In the genomic region with DNA sequence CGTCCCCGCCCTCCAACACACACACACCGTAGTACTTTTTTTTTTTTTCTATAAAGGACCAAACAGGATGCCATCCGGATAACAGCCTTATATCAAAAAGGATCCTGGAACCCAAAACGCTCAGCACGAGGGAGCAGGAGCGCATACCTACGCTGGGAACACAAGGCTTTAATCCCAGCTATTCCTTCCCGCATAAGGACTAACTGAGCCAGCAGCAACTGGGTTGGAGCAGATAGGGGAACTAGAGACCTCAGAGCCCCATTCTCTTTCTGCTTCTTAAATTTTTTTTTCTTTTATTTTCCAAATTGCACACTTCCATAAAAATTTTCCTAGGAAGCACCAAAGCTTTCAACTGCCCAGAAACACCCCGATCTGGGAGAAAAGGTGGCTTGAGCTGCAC, we compare ENCODE assay signal across 8 cellular contexts. TPM values are rescaled to one million over a fixed set of nuclear protein-coding genes. Genes with fewer than 3 reads are reported as not detected.
DNase-seq lines count a peak whose midpoint lies in the region; ATAC-seq and TF ChIP-seq lines count a peak whose summit lies in the region.

No MANE protein-coding gene starts in this region.

- H3K4me3 ChIP-seq in iPS-18a (ENCODE audit: low read length) (peak overlapping the region; percentile 73), stomach (peak overlapping the region; percentile 65 to 91 (median 78))

- peaks cover 43% of the 10 kb centered on the region for H3K27me3 Mint-ChIP-seq in T-helper 2 cell treated with Interferon-gamma antibody and Interleukin-4, amounts not matched to agents 5 μg/mL and 100 μg/mL, for 36 hours (ENCODE audit: low read depth)
- H3K27me3 Mint-ChIP-seq in activated CD8-positive, alpha-beta T cell treated with anti-CD3 and anti-CD28 coated beads for 36 hours: no peaks in the 10 kb centered on the region

- 11 to 31% (median 25%) methylated on average over 10 of the region's 10 CpGs for WGBS in stomach, 5 donors

- peak overlapping the region; percentile 71 for H3K4me3 Mint-ChIP-seq in T-helper 2 cell treated with Interferon-gamma antibody and Interleukin-4, amounts not matched to agents 5 μg/mL and 100 μg/mL, for 36 hours
- H3K4me3 Mint-ChIP-seq in activated CD8-positive, alpha-beta T cell treated with anti-CD3 and anti-CD28 coated beads for 36 hours: peak overlapping the region; percentile 77

- no peaks in the 10 kb centered on the region for H3K9me3 ChIP-seq in iPS-18a (ENCODE audit: control insufficient read depth, low read depth, low read length)
- H3K9me3 ChIP-seq in stomach: peaks cover 9 to 15% (median 12%) of the 10 kb centered on the region in 4 donors

- peaks cover 6% of the 10 kb centered on the region for H3K4me1 ChIP-seq in iPS-18a (ENCODE audit: control insufficient read depth, low read depth, low read length)
- peaks cover 6 to 39% (median 24%) of the 10 kb centered on the region in 4 donors for H3K4me1 ChIP-seq in stomach

- POLR2A ChIA-PET in activated CD8-positive, alpha-beta T cell treated with anti-CD3 and anti-CD28 coated beads for 36 hours (lab: Charles Lee): interaction anchor here (1.0 to 3.2 kb wide), 7 partner anchors 8 to 67 kb away, joined by 3 to 20 read pairs (median 6); partner anchors contain the start of genes EPM2AIP1 and MLH1

- no peak overlapping the region for H3K27ac Mint-ChIP-seq in T-helper 2 cell treated with Interferon-gamma antibody and Interleukin-4, amounts not matched to agents 5 μg/mL and 100 μg/mL, for 36 hours
- H3K27ac Mint-ChIP-seq in activated CD8-positive, alpha-beta T cell treated with anti-CD3 and anti-CD28 coated beads for 36 hours: no peak overlapping the region

- no peak for DNase-seq in T-helper 2 cell treated with Interferon-gamma antibody and Interleukin-4, amounts not matched to agents 5 μg/mL and 100 μg/mL, for 36 hours (ENCODE audit: low spot score)
- DNase-seq in T-helper 2 cell (no peak), stomach (no peak), HPDE6-E6E7 (ENCODE audit: extremely low spot score) (no peak)
- no peak for DNase-seq in activated CD8-positive, alpha-beta T cell treated with anti-CD3 and anti-CD28 coated beads for 36 hours
- DNase-seq in activated CD4-positive, alpha-beta T cell treated with anti-CD3 and anti-CD28 coated beads for 48 hours: no peak

- peaks cover 7% of the 10 kb centered on the region for H3K36me3 Mint-ChIP-seq in T-helper 2 cell treated with Interferon-gamma antibody and Interleukin-4, amounts not matched to agents 5 μg/mL and 100 μg/mL, for 36 hours (ENCODE audit: low read depth)
- peaks cover 14% of the 10 kb centered on the region for H3K36me3 Mint-ChIP-seq in activated CD8-positive, alpha-beta T cell treated with anti-CD3 and anti-CD28 coated beads for 36 hours (ENCODE audit: low read depth)

- TF ChIP-seq EP300 in stomach (IDR thresholded peaks at IDR 0.05): no peak

- H3K9ac ChIP-seq in iPS-18a (ENCODE audit: low read length): peak overlapping the region; percentile 52

- TF ChIP-seq POLR2A in stomach (IDR thresholded peaks at IDR 0.05): no peak

- intact Hi-C loops in activated CD8-positive, alpha-beta T cell treated with anti-CD3 and anti-CD28 coated beads for 36 hours (cut with micrococcal nuclease): no loop called here
- intact Hi-C loops in stomach (cut with DNase I; ENCODE audit: low total_unique reads): no loop called here

- no peak for TF ChIP-seq CTCF in activated CD8-positive, alpha-beta T cell treated with anti-CD3 and anti-CD28 coated beads for 36 hours (IDR thresholded peaks at IDR 0.05)
- no peak for TF ChIP-seq CTCF in stomach (IDR thresholded peaks at IDR 0.05)

- H3K4me1 Mint-ChIP-seq in T-helper 2 cell treated with Interferon-gamma antibody and Interleukin-4, amounts not matched to agents 5 μg/mL and 100 μg/mL, for 36 hours (ENCODE audit: low read depth): peaks cover 10% of the 10 kb centered on the region
- peaks cover 23% of the 10 kb centered on the region for H3K4me1 Mint-ChIP-seq in activated CD8-positive, alpha-beta T cell treated with anti-CD3 and anti-CD28 coated beads for 36 hours (ENCODE audit: low read depth)

- H3K27me3 ChIP-seq in iPS-18a (ENCODE audit: control insufficient read depth, insufficient read depth, low read length) (peaks cover 28% of the 10 kb centered on the region), stomach (no peaks in the 10 kb centered on the region)

- H3K27ac ChIP-seq in iPS-18a (ENCODE audit: low read length) (no peak overlapping the region), stomach (peak overlapping the region in 4 of 5 donors; percentile 69 to 86 (median 82))

- no peak for ATAC-seq in activated CD8-positive, alpha-beta T cell treated with anti-CD3 and anti-CD28 coated beads for 36 hours
- no peak for ATAC-seq in HG02970 (IDR thresholded peaks at IDR 0.05; ENCODE audit: low FRiP score, unreplicated experiment)

- peaks cover 21% of the 10 kb centered on the region for H3K9me3 Mint-ChIP-seq in T-helper 2 cell treated with Interferon-gamma antibody and Interleukin-4, amounts not matched to agents 5 μg/mL and 100 μg/mL, for 36 hours
- H3K9me3 Mint-ChIP-seq in activated CD8-positive, alpha-beta T cell treated with anti-CD3 and anti-CD28 coated beads for 36 hours: peaks cover 16% of the 10 kb centered on the region

- H3K36me3 ChIP-seq in iPS-18a (ENCODE audit: control insufficient read depth, low read depth, low read length) (no peaks in the 10 kb centered on the region), stomach (no peaks in the 10 kb centered on the region)

- CTCF ChIA-PET in activated CD8-positive, alpha-beta T cell treated with anti-CD3 and anti-CD28 coated beads for 36 hours (lab: Charles Lee): interaction anchor here (0.8 to 2.2 kb wide), 4 partner anchors 14 to 270 kb away, joined by 3 to 13 read pairs (median 8); no protein-coding TSS in a partner anchor

RNA-seq across cellular contexts. Expression of gene TRANK1, which starts 1.3 kb away (rescaled TPM):
- 10 to 100 TPM; 16.0 to 17.4 TPM for total RNA-seq in activated CD8-positive, alpha-beta T cell treated with anti-CD3 and anti-CD28 coated beads for 36 hours
- total RNA-seq in stomach: 10 to 100 TPM in 3 of 5 donors, 1 to 10 TPM in 2; 5.3 to 27.2 (median 13.5) TPM
- 1 to 10 TPM; 1.2 to 3.1 (median 2.0) TPM for polyA plus RNA-seq in stomach

RNA-seq across cellular contexts. Expression of gene EPM2AIP1, which starts 49.3 kb away (rescaled TPM):
- total RNA-seq in activated CD8-positive, alpha-beta T cell treated with anti-CD3 and anti-CD28 coated beads for 36 hours: 10 to 100 TPM; 11.8 to 12.3 TPM
- total RNA-seq in stomach: 10 to 100 TPM in 4 of 5 donors, 1 to 10 TPM in 1; 4.9 to 37.3 (median 13.2) TPM
- polyA plus RNA-seq in stomach: 1 to 10 TPM; 2.4 to 4.5 (median 2.6) TPM

RNA-seq across cellular contexts. Expression of gene MLH1, which starts 49.7 kb away (rescaled TPM):
- 10 to 100 TPM; 89.6 to 93.7 TPM for total RNA-seq in activated CD8-positive, alpha-beta T cell treated with anti-CD3 and anti-CD28 coated beads for 36 hours
- 100 to 1,000 TPM in 1 of 5 donors, 10 to 100 TPM in 3, 1 to 10 TPM in 1; 6.4 to 129 (median 60.7) TPM for total RNA-seq in stomach
- 10 to 100 TPM; 13.2 to 17.6 (median 13.7) TPM for polyA plus RNA-seq in stomach
